In genomic region chr10:19629559-19629958, GRCh38 we compare ENCODE assay signal across 11 cellular contexts.
DNase-seq lines count a peak whose midpoint lies in the region; ATAC-seq and TF ChIP-seq lines count a peak whose summit lies in the region.
"Had no signal": no experiment of that assay in that cellular context is flagged by ENCODE, and none has a peak within 500 bp of the region (broad histone marks: within the 10 kb centered on the region; RNA-seq: fewer than 3 reads in every experiment).

No MANE protein-coding gene starts in this region.

- no peaks in the 10 kb centered on the region for H3K27me3 ChIP-seq in hepatocyte

- peak overlapping the region; percentile 19 for H3K4me2 ChIP-seq in hepatocyte

- no peaks in the 10 kb centered on the region for H3K36me3 ChIP-seq in hepatocyte (replicated peaks; ENCODE audit: insufficient read depth, low read depth)

- no peak for ATAC-seq in esophagus mucosa
- no peak for ATAC-seq in GM18868 (IDR thresholded peaks at IDR 0.05; ENCODE audit: unreplicated experiment)
- ATAC-seq: K562, T-cell had no signal

- H3K4me3 ChIP-seq in hepatocyte: no peak overlapping the region
- H3K4me3 ChIP-seq: K562 had no signal

- no peaks in the 10 kb centered on the region for H3K9me3 ChIP-seq in hepatocyte (ENCODE audit: low read depth)

- TF ChIP-seq CTCF in hepatocyte (IDR thresholded peaks at IDR 0.05; ENCODE audit: poor library complexity): peak; percentile 9

- WGBS in hepatocyte (ENCODE audit: low lambda C conversion rate, missing lambda C conversion rate): 58% methylated on average over 6 of the region's 6 CpGs

- H2AFZ ChIP-seq in hepatocyte: peak overlapping the region; percentile 29

- intact Hi-C loops in posterior vena cava (cut with DNase I): no loop called here

- H3K27ac ChIP-seq in hepatocyte: peak overlapping the region; percentile 24

- H3K79me2 ChIP-seq in hepatocyte: no peaks in the 10 kb centered on the region

- no peaks in the 10 kb centered on the region for H3K9me2 ChIP-seq in hepatocyte (replicated peaks; ENCODE audit: insufficient read depth)

- DNase-seq in C1 segment of cervical spinal cord (lab: John Stamatoyannopoulos, UW): peak in 11 of 14 donors; percentile 4 to 73 (median 41)
- peak in 46 of 56 donors; percentile 2 to 78 (median 34) for DNase-seq in amygdala (lab: John Stamatoyannopoulos, UW)
- DNase-seq in hepatocyte (ENCODE audit: low spot score): peak; percentile 49
- peak; percentile 92 for DNase-seq in posterior vena cava (ENCODE audit: low spot score)
- DNase-seq in SW480 (ENCODE audit: low spot score): no peak
- DNase-seq in DMS114 treated with DMSO at 0.1 percent for 48 hours (lab: John Stamatoyannopoulos, UW; ENCODE audit: unreplicated experiment): no peak
- DNase-seq: activated effector memory CD4-positive, alpha-beta T cell treated with anti-CD3 and anti-CD28 coated beads, Interleukin-2, amount 50 U/mL, for 16 hours; T-cell had no signal

- no peaks in the 10 kb centered on the region for H4K20me1 ChIP-seq in hepatocyte (ENCODE audit: insufficient read depth, poor library complexity, severe bottlenecking)

- no peaks in the 10 kb centered on the region for H3K4me1 ChIP-seq in hepatocyte (ENCODE audit: insufficient read depth)

Comparison
In these comparisons a context has a peak if more than half of its experiments do, and no peak if none do; other contexts are left out.
1. DNase-seq: peak in C1 segment of cervical spinal cord (11 of 14), amygdala (46 of 56), hepatocyte (single experiment) and posterior vena cava (single experiment); none in SW480 (single experiment) and DMS114 treated with DMSO at 0.1 percent for 48 hours (single experiment).